ENCODE assay signal across 9 cellular contexts in genomic region chr5:115602585-115603125, GRCh38. TPM values are rescaled to one million over a fixed set of nuclear protein-coding genes. Genes with fewer than 3 reads are reported as not detected.
A peak's percentile ranks its signal among the peaks of the same experiment; 100 is the strongest.
DNase-seq lines count a peak whose midpoint lies in the region; ATAC-seq, FAIRE-seq and TF ChIP-seq lines count a peak whose summit lies in the region.
"Had no signal": no experiment of that assay in that cellular context is flagged by ENCODE, and none has a peak within 500 bp of the region (broad histone marks: within the 10 kb centered on the region; RNA-seq: fewer than 3 reads in every experiment).

No MANE protein-coding gene starts in this region.

- no peak for TF ChIP-seq POLR2A in GM12891 (IDR thresholded peaks at IDR 0.05; ENCODE audit: low read depth, low read length)

- intact Hi-C loops in kidney (cut with DNase I): no loop called here

- no peaks in the 10 kb centered on the region for H3K9me3 ChIP-seq in kidney (ENCODE audit: control insufficient read depth in 1 of 2, low read length in 2 of 2)

- peaks cover 0 to 11% of the 10 kb centered on the region in 2 donors for H3K4me1 ChIP-seq in kidney (ENCODE audit: control insufficient read depth in 1 of 2, insufficient read depth in 1 of 2, low read depth in 1 of 2, low read length in 2 of 2)

- no peaks in the 10 kb centered on the region for H3K36me3 ChIP-seq in kidney (ENCODE audit: control insufficient read depth in 1 of 2, insufficient read depth in 2 of 2, low read length in 2 of 2)

- TF ChIP-seq CTCF in kidney (IDR thresholded peaks at IDR 0.05; ENCODE audit: borderline replicate concordance, extremely low read depth, insufficient read depth): no peak
- no peak for TF ChIP-seq CTCF in GM10266 (IDR thresholded peaks at IDR 0.05; ENCODE audit: control insufficient read depth, insufficient read depth, low read depth, missing control alignments)

- peak overlapping the region; percentile 20 to 65 for H3K9ac ChIP-seq in kidney (ENCODE audit: low read length in 2 of 2)

- DNase-seq in NCI-H1105 treated with DMSO at 0.1 percent for 48 hours (lab: John Stamatoyannopoulos, UW) (peak; percentile 17), NCI-H1105 (lab: John Stamatoyannopoulos, UW) (no peak), kidney (no peak), GM12891 (ENCODE audit: insufficient read length, low spot score) (no peak), GM10266 (ENCODE audit: extremely low spot score) (no peak)

- no peak for FAIRE-seq in kidney (lab: Jason Lieb, UNC)
- FAIRE-seq in GM12891 (lab: Jason Lieb, UNC): no peak

- H3K27ac ChIP-seq in angular gyrus (ENCODE audit: low read depth, low read length): peak overlapping the region; percentile 77
- peak overlapping the region; percentile 70 to 86 for H3K27ac ChIP-seq in kidney (ENCODE audit: low read depth in 2 of 2, low read length in 2 of 2)
- peak overlapping the region; percentile 74 for H3K27ac ChIP-seq in temporal lobe (ENCODE audit: low read depth, low read length)
- H3K27ac ChIP-seq: 22Rv1 had no signal

- ATAC-seq in HG03135 (IDR thresholded peaks at IDR 0.05; ENCODE audit: unreplicated experiment): peak; percentile 16

- H3K4me3 ChIP-seq in kidney (ENCODE audit: low read length in 2 of 2): peak overlapping the region; percentile 52 to 73

TF ChIP-seq in GM12891, 5 proteins besides CTCF, POLR2A, EP300 and RAD21:
- TF ChIP-seq SPI1 (IDR thresholded peaks at IDR 0.05; ENCODE audit: low read depth, low read length): no peak
- TF ChIP-seq TAF1 (IDR thresholded peaks at IDR 0.05; ENCODE audit: low read depth, low read length): no peak
- no peak for TF ChIP-seq POU2F2 (IDR thresholded peaks at IDR 0.05; ENCODE audit: low read depth, low read length)
- no peak for TF ChIP-seq POLR2AphosphoS5 (IDR thresholded peaks at IDR 0.05; ENCODE audit: low read depth, low read length)
- no peak for TF ChIP-seq PAX5 (IDR thresholded peaks at IDR 0.05; ENCODE audit: insufficient read depth, low read length, severe bottlenecking)

RNA-seq across cellular contexts. Expression of gene TICAM2, which starts 0.4 kb away (rescaled TPM):
- total RNA-seq in kidney: 7.6 TPM
- polyA plus RNA-seq in kidney (ENCODE audit: insufficient read depth, low read depth, low replicate concordance): 2.0 TPM
- 0.49 TPM for total RNA-seq in temporal lobe
- polyA plus RNA-seq in GM12891 (2012; ENCODE audit: low read depth, missing spikeins): 4.2 TPM

RNA-seq across cellular contexts. Expression of gene TMED7, which starts 23.2 kb away (rescaled TPM):
- total RNA-seq in kidney (115 TPM), temporal lobe (72.3 TPM)
- polyA plus RNA-seq in kidney (ENCODE audit: insufficient read depth, low read depth, low replicate concordance): 24.4 TPM
- polyA plus RNA-seq in GM12891 (2012; ENCODE audit: low read depth, missing spikeins): 10.8 TPM

RNA-seq across cellular contexts. Expression of gene FEM1C, which starts 58.1 kb away (rescaled TPM):
- total RNA-seq in kidney (18.6 TPM), temporal lobe (50.9 TPM)
- polyA plus RNA-seq in kidney (ENCODE audit: insufficient read depth, low read depth, low replicate concordance): 4.3 TPM
- 6.6 TPM for polyA plus RNA-seq in GM12891 (2012; ENCODE audit: low read depth, missing spikeins)
